Comparison of ENCODE assay signal across 1 cellular context in genomic region chr2:174138161-174138560, GRCh38.
TF ChIP-seq lines count a peak whose summit lies in the region.

No MANE protein-coding gene starts in this region.

TF ChIP-seq in HCT116, 20 proteins besides CTCF, POLR2A, EP300 and RAD21 (continued from another document):
- TF ChIP-seq, protein P1, sequence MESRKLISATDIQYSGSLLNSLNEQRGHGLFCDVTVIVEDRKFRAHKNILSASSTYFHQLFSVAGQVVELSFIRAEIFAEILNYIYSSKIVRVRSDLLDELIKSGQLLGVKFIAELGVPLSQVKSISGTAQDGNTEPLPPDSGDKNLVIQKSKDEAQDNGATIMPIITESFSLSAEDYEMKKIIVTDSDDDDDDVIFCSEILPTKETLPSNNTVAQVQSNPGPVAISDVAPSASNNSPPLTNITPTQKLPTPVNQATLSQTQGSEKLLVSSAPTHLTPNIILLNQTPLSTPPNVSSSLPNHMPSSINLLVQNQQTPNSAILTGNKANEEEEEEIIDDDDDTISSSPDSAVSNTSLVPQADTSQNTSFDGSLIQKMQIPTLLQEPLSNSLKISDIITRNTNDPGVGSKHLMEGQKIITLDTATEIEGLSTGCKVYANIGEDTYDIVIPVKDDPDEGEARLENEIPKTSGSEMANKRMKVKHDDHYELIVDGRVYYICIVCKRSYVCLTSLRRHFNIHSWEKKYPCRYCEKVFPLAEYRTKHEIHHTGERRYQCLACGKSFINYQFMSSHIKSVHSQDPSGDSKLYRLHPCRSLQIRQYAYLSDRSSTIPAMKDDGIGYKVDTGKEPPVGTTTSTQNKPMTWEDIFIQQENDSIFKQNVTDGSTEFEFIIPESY (IDR thresholded peaks at IDR 0.05; ENCODE audit: extremely low read depth, insufficient replicate concordance, low read length) = no peak
- TF ChIP-seq SRF (IDR thresholded peaks at IDR 0.05; ENCODE audit: low read depth) (no peak), MAX (IDR thresholded peaks at IDR 0.05) (no peak), CBX3 (IDR thresholded peaks at IDR 0.05; ENCODE audit: low read depth) (no peak), ATF3 (IDR thresholded peaks at IDR 0.05) (no peak)
